Comparison of ENCODE assay signal across 15 cellular contexts in genomic region chr14:28157887-28158791, GRCh38.
"Had no signal": no experiment of that assay in that cellular context is flagged by ENCODE, and none has a peak within 500 bp of the region (broad histone marks: within the 10 kb centered on the region; RNA-seq: fewer than 3 reads in every experiment).

No MANE protein-coding gene starts in this region.

- H3K4me1 ChIP-seq: body of pancreas, right atrium auricular region, transverse colon had no signal

- H3K4me3 Mint-ChIP-seq: activated B cell treated with CpG ODN at 0.5 μM for 24 hours; activated naive CD4-positive, alpha-beta T cell treated with anti-CD3 and anti-CD28 coated beads, Interleukin-2, amount 50 U/mL, for 24 hours; central memory CD8-positive, alpha-beta T cell; dendritic cell treated with granulocyte-macrophage colony-stimulating factor and Interleukin-4, amounts not matched to agents 40 ng/mL and 50 ng/mL, for 4 days; naive B cell; T-helper 1 cell treated with Interleukin-12 subunit alpha and Interleukin-12 subunit beta and Interleukin-4 antibody, amounts not matched to agents 30 μg/mL and 1 μg/mL, for 36 hours had no signal

- H3K27ac ChIP-seq: body of pancreas, neutrophil, right atrium auricular region, transverse colon had no signal

- H3K4me3 ChIP-seq: body of pancreas, right atrium auricular region, transverse colon had no signal

- H3K27me3 Mint-ChIP-seq: activated B cell treated with CpG ODN at 0.5 μM for 24 hours; activated naive CD4-positive, alpha-beta T cell treated with anti-CD3 and anti-CD28 coated beads, Interleukin-2, amount 50 U/mL, for 24 hours; central memory CD8-positive, alpha-beta T cell; dendritic cell treated with granulocyte-macrophage colony-stimulating factor and Interleukin-4, amounts not matched to agents 40 ng/mL and 50 ng/mL, for 4 days; naive B cell had no signal

- H3K27ac Mint-ChIP-seq: activated B cell treated with CpG ODN at 0.5 μM for 24 hours; activated naive CD4-positive, alpha-beta T cell treated with anti-CD3 and anti-CD28 coated beads, Interleukin-2, amount 50 U/mL, for 24 hours; activated T-helper 2 cell treated with anti-CD3 and anti-CD28 coated beads, Interferon-gamma antibody, Interleukin-2, Interleukin-4, amounts not matched to agents 10 μg/mL and 5 μg/mL and 100 μg/mL, durations not matched to agents 14 hours and 24 hours and 36 hours; dendritic cell treated with granulocyte-macrophage colony-stimulating factor and Interleukin-4, amounts not matched to agents 40 ng/mL and 50 ng/mL, for 4 days; naive B cell; T-helper 1 cell treated with Interleukin-12 subunit alpha and Interleukin-12 subunit beta and Interleukin-4 antibody, amounts not matched to agents 30 μg/mL and 1 μg/mL, for 36 hours had no signal

- H3K9me3 ChIP-seq: body of pancreas, neutrophil, right atrium auricular region, transverse colon had no signal

- H3K27me3 ChIP-seq: body of pancreas, neutrophil, right atrium auricular region, transverse colon had no signal

- H3K9me3 Mint-ChIP-seq: activated naive CD4-positive, alpha-beta T cell treated with anti-CD3 and anti-CD28 coated beads, Interleukin-2, amount 50 U/mL, for 24 hours; dendritic cell treated with granulocyte-macrophage colony-stimulating factor and Interleukin-4, amounts not matched to agents 40 ng/mL and 50 ng/mL, for 4 days had no signal

- H3K36me3 Mint-ChIP-seq: activated naive CD4-positive, alpha-beta T cell treated with anti-CD3 and anti-CD28 coated beads, Interleukin-2, amount 50 U/mL, for 24 hours; naive B cell had no signal

- ATAC-seq: body of pancreas had no signal

- H3K4me1 Mint-ChIP-seq: activated B cell treated with CpG ODN at 0.5 μM for 24 hours; activated naive CD4-positive, alpha-beta T cell treated with anti-CD3 and anti-CD28 coated beads, Interleukin-2, amount 50 U/mL, for 24 hours; central memory CD8-positive, alpha-beta T cell; naive B cell had no signal

- H3K36me3 ChIP-seq: neutrophil, right atrium auricular region, transverse colon had no signal

- DNase-seq: activated B cell treated with CpG ODN at 0.5 μM for 24 hours; activated CD4-positive, alpha-beta T cell treated with anti-CD3 and anti-CD28 coated beads, Interleukin-2, amount 50 U/mL, for 1 hour; amniotic stem cell; body of pancreas; hippocampal formation; naive B cell; small intestine; transverse colon had no signal
